Comparison of ENCODE assay signal across 8 cellular contexts in the genomic region with DNA sequence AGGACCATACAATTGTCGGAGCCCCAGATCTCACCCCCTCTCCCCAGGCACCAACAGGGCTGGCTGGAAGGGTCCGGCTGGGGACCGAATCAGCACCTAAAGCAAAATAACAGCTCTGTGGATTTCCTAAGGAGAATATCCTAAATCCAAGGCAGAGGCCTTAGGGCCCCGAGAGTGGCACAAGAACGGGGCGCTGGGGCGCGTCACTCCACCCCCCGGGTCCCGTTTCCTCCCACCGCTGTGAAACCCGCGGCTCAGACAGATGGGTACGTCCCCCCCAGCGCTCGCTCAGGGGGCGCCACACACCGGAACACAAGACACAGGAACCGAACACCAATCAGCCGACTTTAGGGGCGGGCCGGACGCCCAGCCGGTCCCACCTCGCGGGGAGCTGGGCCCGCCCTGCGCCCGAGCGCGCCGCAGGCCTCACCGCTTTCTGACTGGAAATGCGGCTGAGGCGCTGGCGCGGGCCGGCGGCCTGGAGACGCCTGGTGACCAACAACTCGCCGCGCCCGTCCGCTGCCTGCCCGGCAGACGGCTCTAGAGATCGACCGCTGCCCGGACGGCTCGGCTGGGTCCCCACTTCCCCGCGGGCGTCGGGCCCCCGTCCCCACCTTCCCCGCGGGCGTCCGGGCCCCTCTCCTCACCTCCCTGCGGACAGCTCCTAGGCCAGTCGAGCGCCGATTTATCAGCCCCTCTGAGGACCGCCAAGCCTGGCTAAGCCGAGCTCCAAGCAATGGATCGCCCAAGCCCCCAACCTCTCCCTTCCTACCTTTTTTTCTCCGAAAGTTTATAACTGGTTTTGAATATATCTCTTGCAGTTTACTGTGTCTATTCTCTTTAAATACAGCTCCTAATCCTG. TPM values are rescaled to one million over a fixed set of nuclear protein-coding genes. Genes with fewer than 3 reads are reported as not detected.
A peak's percentile ranks its signal among the peaks of the same experiment; 100 is the strongest.
DNase-seq lines count a peak whose midpoint lies in the region; ATAC-seq and TF ChIP-seq lines count a peak whose summit lies in the region.

Gene HFM1 (minus strand): TSS at position 687 of the 862 bp plus-strand sequence. CDS start 3,755 bp downstream, outside the sequence.

- H3K4me1 ChIP-seq in mucosa of stomach (ENCODE audit: control insufficient read depth, insufficient read depth, low read length): no peaks in the 10 kb centered on the region

- peak; percentile 93 for ATAC-seq in GM18909 (IDR thresholded peaks at IDR 0.05; ENCODE audit: poor library complexity, unreplicated experiment)
- ATAC-seq in HG03139 (IDR thresholded peaks at IDR 0.05; ENCODE audit: unreplicated experiment): peak; percentile 90
- ATAC-seq in esophagus mucosa: peak; percentile 63

- CTCF ChIA-PET in BJ (lab: Yijun Ruan, JAX): interaction anchor here (1.5 kb wide), 1 partner anchor 122 kb away, joined by 5 read pairs; no protein-coding TSS in a partner anchor

- POLR2A ChIA-PET in BJ (lab: Charles Lee): no interaction called here

- no peaks in the 10 kb centered on the region for H3K9me3 ChIP-seq in mucosa of stomach (ENCODE audit: control insufficient read depth, low read length)

- no peak for TF ChIP-seq CTCF in BJ (IDR thresholded peaks at IDR 0.05; ENCODE audit: insufficient read depth, low read depth, low read length)

- peak within 1 kb of the TSS; percentile 47 for H3K9ac ChIP-seq in mucosa of stomach (ENCODE audit: low read length)

- no peak for DNase-seq in BJ (ENCODE audit: low read depth)
- DNase-seq in NCI-H446 (lab: John Stamatoyannopoulos, UW): peak; percentile 83 to 94
- DNase-seq in activated CD8-positive, alpha-beta memory T cell treated with anti-CD3 and anti-CD28 coated beads, Interleukin-2, amount 50 U/mL, for 24 hours (ENCODE audit: extremely low read depth): peak; percentile 28
- DNase-seq in stimulated activated CD8-positive, alpha-beta memory T cell treated with anti-CD3 and anti-CD28 coated beads, Interleukin-7, amount 100 ng/mL, for 24 hours (ENCODE audit: low read depth): peak; percentile 35

- H3K27me3 ChIP-seq in BJ (ENCODE audit: control insufficient read depth, insufficient read depth, low read length) (0 out of 2 replicates have a peak, but pooled peaks cover 2% of the 10 kb centered on the region), mucosa of stomach (ENCODE audit: control insufficient read depth, insufficient read depth, low read length) (peaks cover 10% of the 10 kb centered on the region)

- H3K4me3 ChIP-seq in BJ (ENCODE audit: low read depth, low read length): peak within 1 kb of the TSS; percentile 54
- H3K4me3 ChIP-seq in mucosa of stomach (ENCODE audit: low read length): peak within 1 kb of the TSS; percentile 25

- H3K36me3 ChIP-seq in BJ (ENCODE audit: control insufficient read depth, insufficient read depth, low read length) (no peaks in the 10 kb centered on the region), mucosa of stomach (ENCODE audit: control insufficient read depth, insufficient read depth, low read length) (no peaks in the 10 kb centered on the region)

RNA-seq across cellular contexts. Expression of gene HFM1, which starts in this region (rescaled TPM):
- polyA plus RNA-seq in BJ (2011; rRNA removed): not detected in 2 replicates
- not detected in 2 replicates for polyA minus RNA-seq in BJ (2011; rRNA and poly(A)+ RNA removed)
- total RNA-seq in esophagus mucosa: 0.08 TPM

Comparison
In these comparisons a context has a peak if more than half of its experiments do, and no peak if none do; other contexts are left out.
1. Peak in ATAC-seq in esophagus mucosa; RNA of the gene not detected or under 1 TPM.